ENCODE assay signal across 23 cellular contexts in genomic region chr10:119405505-119405807, GRCh38.
A peak's percentile ranks its signal among the peaks of the same experiment; 100 is the strongest.
DNase-seq lines count a peak whose midpoint lies in the region; ATAC-seq and TF ChIP-seq lines count a peak whose summit lies in the region.
"Had no signal": no experiment of that assay in that cellular context is flagged by ENCODE, and none has a peak within 500 bp of the region (broad histone marks: within the 10 kb centered on the region; RNA-seq: fewer than 3 reads in every experiment).

No MANE protein-coding gene starts in this region.

- DNase-seq in neural progenitor cell (ENCODE audit: low spot score), result no peak
- DNase-seq in transverse colon, result no peak
- DNase-seq in thyroid gland, result no peak
- no peak for DNase-seq in activated naive CD4-positive, alpha-beta T cell treated with anti-CD3 and anti-CD28 coated beads for 36 hours
- DNase-seq: activated CD4-positive, alpha-beta memory T cell treated with anti-CD3 and anti-CD28 coated beads, Interleukin-2, amount 10 ng/mL, durations not matched to agents 7 days and 5 days; activated CD4-positive, CD25-positive, alpha-beta regulatory T cell treated with anti-CD3 and anti-CD28 coated beads, Interleukin-2, amount 50 U/mL, for 72 hours; activated naive CD8-positive, alpha-beta T cell treated with anti-CD3 and anti-CD28 coated beads for 36 hours; DMS79 treated with DMSO at 0.1 percent for 48 hours; H9; NCI-H1048; NCI-H187; NCI-H526 treated with DMSO at 0.1 percent for 48 hours; Peyer's patch; SJCRH30 had no signal

- peak overlapping the region; percentile 68 for H2AFZ ChIP-seq in neural progenitor cell (replicated peaks)
- H2AFZ ChIP-seq: hepatocyte had no signal

- H3K27me3 ChIP-seq in gastroesophageal sphincter (no peaks in the 10 kb centered on the region), neural progenitor cell (no peaks in the 10 kb centered on the region), transverse colon (no peaks in the 10 kb centered on the region), thyroid gland (no peaks in the 10 kb centered on the region)
- H3K27me3 ChIP-seq: hepatocyte, Peyer's patch, SJCRH30, suprapubic skin had no signal

- H3K27me3 Mint-ChIP-seq in neural progenitor cell (ENCODE audit: insufficient read depth, low read depth), result peaks cover under 1% of the 10 kb centered on the region
- no peaks in the 10 kb centered on the region for H3K27me3 Mint-ChIP-seq in activated naive CD4-positive, alpha-beta T cell treated with anti-CD3 and anti-CD28 coated beads for 36 hours (ENCODE audit: low read depth)
- H3K27me3 Mint-ChIP-seq: activated CD4-positive, alpha-beta memory T cell treated with anti-CD3 and anti-CD28 coated beads, Interleukin-2, amount 10 ng/mL, durations not matched to agents 7 days and 5 days; activated naive CD8-positive, alpha-beta T cell treated with anti-CD3 and anti-CD28 coated beads for 36 hours; central memory CD8-positive, alpha-beta T cell had no signal

- TF ChIP-seq CTCF in gastroesophageal sphincter (IDR thresholded peaks at IDR 0.05), result no peak
- TF ChIP-seq CTCF in neural progenitor cell (IDR thresholded peaks at IDR 0.05), result no peak
- no peak for TF ChIP-seq CTCF in transverse colon (IDR thresholded peaks at IDR 0.05)
- no peak for TF ChIP-seq CTCF in thyroid gland (IDR thresholded peaks at IDR 0.05)

- no peak overlapping the region for H3K27ac Mint-ChIP-seq in neural progenitor cell
- no peak overlapping the region for H3K27ac Mint-ChIP-seq in activated naive CD4-positive, alpha-beta T cell treated with anti-CD3 and anti-CD28 coated beads for 36 hours
- H3K27ac Mint-ChIP-seq: activated CD4-positive, alpha-beta memory T cell treated with anti-CD3 and anti-CD28 coated beads, Interleukin-2, amount 10 ng/mL, durations not matched to agents 7 days and 5 days; activated naive CD8-positive, alpha-beta T cell treated with anti-CD3 and anti-CD28 coated beads for 36 hours; activated T-helper 2 cell treated with anti-CD3 and anti-CD28 coated beads, Interferon-gamma antibody, Interleukin-2, Interleukin-4, amounts not matched to agents 10 μg/mL and 5 μg/mL and 100 μg/mL, durations not matched to agents 14 hours and 24 hours and 36 hours had no signal

- peak overlapping the region; percentile 27 for H3K4me2 ChIP-seq in neural progenitor cell
- H3K4me2 ChIP-seq: hepatocyte, smooth muscle cell had no signal

- H3F3A ChIP-seq in neural progenitor cell (ENCODE audit: low read depth), result peaks cover 9% of the 10 kb centered on the region

- H3K9me3 Mint-ChIP-seq in neural progenitor cell, result no peaks in the 10 kb centered on the region
- no peaks in the 10 kb centered on the region for H3K9me3 Mint-ChIP-seq in activated naive CD4-positive, alpha-beta T cell treated with anti-CD3 and anti-CD28 coated beads for 36 hours
- H3K9me3 Mint-ChIP-seq: activated CD4-positive, alpha-beta memory T cell treated with anti-CD3 and anti-CD28 coated beads, Interleukin-2, amount 10 ng/mL, durations not matched to agents 7 days and 5 days; activated naive CD8-positive, alpha-beta T cell treated with anti-CD3 and anti-CD28 coated beads for 36 hours; activated T-helper 2 cell treated with anti-CD3 and anti-CD28 coated beads, Interferon-gamma antibody, Interleukin-2, Interleukin-4, amounts not matched to agents 10 μg/mL and 5 μg/mL and 100 μg/mL, durations not matched to agents 14 hours and 24 hours and 36 hours; central memory CD8-positive, alpha-beta T cell; H9 had no signal

- WGBS in gastroesophageal sphincter (ENCODE audit: low coverage in 1 of 2), 2 donors, result 89 to 100% methylated on average over 2 of the region's 8 CpGs
- 80% methylated on average over 8 of the region's 8 CpGs; no CpG with 5 or more reads in 1 of the 2 donors for WGBS in transverse colon (ENCODE audit: low coverage in 1 of 2), 2 donors
- 89 to 93% methylated on average over 8 of the region's 8 CpGs for WGBS in thyroid gland, 2 donors

- no peak for TF ChIP-seq POLR2A in gastroesophageal sphincter (IDR thresholded peaks at IDR 0.05)
- TF ChIP-seq POLR2A in transverse colon (IDR thresholded peaks at IDR 0.05), result no peak
- TF ChIP-seq POLR2A in thyroid gland (IDR thresholded peaks at IDR 0.05), result no peak

- H3K4me1 Mint-ChIP-seq in neural progenitor cell, result peaks cover 45% of the 10 kb centered on the region
- peaks cover 6% of the 10 kb centered on the region for H3K4me1 Mint-ChIP-seq in activated naive CD4-positive, alpha-beta T cell treated with anti-CD3 and anti-CD28 coated beads for 36 hours (ENCODE audit: low read depth)
- H3K4me1 Mint-ChIP-seq: activated naive CD8-positive, alpha-beta T cell treated with anti-CD3 and anti-CD28 coated beads for 36 hours; central memory CD8-positive, alpha-beta T cell had no signal

- no peaks in the 10 kb centered on the region for H3K36me3 Mint-ChIP-seq in neural progenitor cell
- no peaks in the 10 kb centered on the region for H3K36me3 Mint-ChIP-seq in activated naive CD4-positive, alpha-beta T cell treated with anti-CD3 and anti-CD28 coated beads for 36 hours (ENCODE audit: low read depth)
- H3K36me3 Mint-ChIP-seq: activated naive CD8-positive, alpha-beta T cell treated with anti-CD3 and anti-CD28 coated beads for 36 hours had no signal

- H4K20me1 ChIP-seq in neural progenitor cell (ENCODE audit: low read depth), result no peaks in the 10 kb centered on the region

- CTCF ChIA-PET in activated naive CD4-positive, alpha-beta T cell treated with anti-CD3 and anti-CD28 coated beads for 36 hours (lab: Charles Lee), result interaction anchor here (1.1 to 1.2 kb wide), 2 partner anchors 11 to 82 kb away, joined by 3 read pairs; no protein-coding TSS in a partner anchor

- H3K4me3 Mint-ChIP-seq in neural progenitor cell, result no peak overlapping the region
- H3K4me3 Mint-ChIP-seq in activated naive CD4-positive, alpha-beta T cell treated with anti-CD3 and anti-CD28 coated beads for 36 hours, result no peak overlapping the region
- H3K4me3 Mint-ChIP-seq: activated CD4-positive, alpha-beta memory T cell treated with anti-CD3 and anti-CD28 coated beads, Interleukin-2, amount 10 ng/mL, durations not matched to agents 7 days and 5 days; activated naive CD8-positive, alpha-beta T cell treated with anti-CD3 and anti-CD28 coated beads for 36 hours; central memory CD8-positive, alpha-beta T cell; H9 had no signal

- intact Hi-C loops in transverse colon (cut with DNase I; ENCODE audit: low total_unique reads) (no loop called here), thyroid gland (cut with DNase I) (no loop called here)
- intact Hi-C loops in activated naive CD4-positive, alpha-beta T cell treated with anti-CD3 and anti-CD28 coated beads for 36 hours (cut with micrococcal nuclease), result no loop called here

- H3K4me1 ChIP-seq in gastroesophageal sphincter, result peaks cover 0 to 55% (median 27%) of the 10 kb centered on the region in 3 donors
- H3K4me1 ChIP-seq in neural progenitor cell, result peaks cover 20% of the 10 kb centered on the region
- peaks cover 0 to 9% (median 5%) of the 10 kb centered on the region in 4 donors for H3K4me1 ChIP-seq in transverse colon
- H3K4me1 ChIP-seq in thyroid gland, result peaks cover 12 to 30% of the 10 kb centered on the region in 2 donors
- H3K4me1 ChIP-seq: prostate gland had no signal

- no peaks in the 10 kb centered on the region for H3K79me2 ChIP-seq in neural progenitor cell (ENCODE audit: low read depth)
- H3K79me2 ChIP-seq: hepatocyte had no signal

- H3K27ac ChIP-seq in cingulate gyrus (ENCODE audit: low read depth, low read length) (peak overlapping the region; percentile 31), gastroesophageal sphincter (peak overlapping the region in 3 of 4 donors; percentile 38 to 66 (median 53)), neural progenitor cell (peak overlapping the region; percentile 46), transverse colon (peak overlapping the region; percentile 21 to 60 (median 56)), thyroid gland (peak overlapping the region in 1 of 3 donors; percentile 20)
- H3K27ac ChIP-seq: hepatocyte, SJCRH30 had no signal

- no peaks in the 10 kb centered on the region for H3K9me3 ChIP-seq in gastroesophageal sphincter
- H3K9me3 ChIP-seq in neural progenitor cell (ENCODE audit: low read depth), result no peaks in the 10 kb centered on the region
- no peaks in the 10 kb centered on the region for H3K9me3 ChIP-seq in transverse colon
- no peaks in the 10 kb centered on the region for H3K9me3 ChIP-seq in thyroid gland
- H3K9me3 ChIP-seq: Peyer's patch, prostate gland, SJCRH30, suprapubic skin had no signal

- in situ Hi-C loops in transverse colon (cut with MboI; ENCODE audit: low pct_ligation_motif_present in 1 of 4, low pct_unique_long_range_greater_than_20kb in 1 of 4, low sequenced_read_pairs in 3 of 4), result no loop called here

- H3K36me3 ChIP-seq in gastroesophageal sphincter (peaks cover 0 to under 1% of the 10 kb centered on the region in 2 donors), neural progenitor cell (no peaks in the 10 kb centered on the region), transverse colon (no peaks in the 10 kb centered on the region), thyroid gland (no peaks in the 10 kb centered on the region)
- H3K36me3 ChIP-seq: Peyer's patch, prostate gland, SJCRH30, suprapubic skin had no signal

- H3K9ac ChIP-seq in neural progenitor cell, result no peak overlapping the region

- TF ChIP-seq EP300 in gastroesophageal sphincter (IDR thresholded peaks at IDR 0.05) (no peak), transverse colon (IDR thresholded peaks at IDR 0.05; ENCODE audit: low read depth) (no peak)

- ATAC-seq in gastroesophageal sphincter (no peak), GM21825 (IDR thresholded peaks at IDR 0.05; ENCODE audit: unreplicated experiment) (no peak)

- H3K4me3 ChIP-seq in gastroesophageal sphincter (no peak overlapping the region), neural progenitor cell (no peak overlapping the region), transverse colon (no peak overlapping the region), thyroid gland (replicated peaks in 1 of 3) (no peak overlapping the region)
- H3K4me3 ChIP-seq: hepatocyte, Peyer's patch, prostate gland, SJCRH30, smooth muscle cell, suprapubic skin had no signal
